21 cellular contexts compared by ENCODE assay signal in the genomic region with DNA sequence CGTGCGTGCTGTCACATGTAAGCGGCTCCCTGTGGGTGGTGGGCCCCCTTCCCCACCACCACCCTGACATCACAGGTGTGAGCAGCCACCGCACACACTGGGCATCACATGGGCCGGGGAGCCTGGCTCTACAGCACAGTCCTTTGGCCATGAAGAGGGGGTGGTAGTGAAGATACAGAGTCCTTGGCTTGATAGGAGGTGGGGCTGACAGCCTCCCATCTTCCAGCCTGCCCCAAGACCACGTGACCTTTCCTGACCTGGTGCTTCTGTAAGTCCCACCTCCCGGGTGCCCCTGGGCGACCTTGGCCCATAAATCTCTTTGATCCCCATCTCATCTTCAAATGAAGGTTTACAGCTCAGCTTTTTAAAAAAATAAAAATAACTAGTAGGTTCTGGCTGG. TPM values are rescaled to one million over a fixed set of nuclear protein-coding genes. Genes with fewer than 3 reads are reported as not detected.
DNase-seq lines count a peak whose midpoint lies in the region; ATAC-seq, FAIRE-seq and TF ChIP-seq lines count a peak whose summit lies in the region.
"Had no signal": no experiment of that assay in that cellular context is flagged by ENCODE, and none has a peak within 500 bp of the region (broad histone marks: within the 10 kb centered on the region; RNA-seq: fewer than 3 reads in every experiment).

No MANE protein-coding gene starts in this region.

- no peak for DNase-seq in IMR-90
- peak; percentile 58 to 84 (median 67) for DNase-seq in adrenal gland
- DNase-seq in kidney = peak; percentile 51
- DNase-seq in tibial nerve (ENCODE audit: low spot score in 2 of 2) = no peak
- DNase-seq in endothelial cell (ENCODE audit: low spot score) = no peak
- no peak for DNase-seq in iPS-NIHi7 (ENCODE audit: extremely low spot score)
- DNase-seq: ACHN; C1 segment of cervical spinal cord; CD8-positive, alpha-beta T cell; DMS153; Kasumi-1; NCI-H1417; NCI-H187; NCI-H2107; NCI-H446 treated with DMSO at 0.1 percent for 48 hours; NCI-H526 treated with DMSO at 0.1 percent for 48 hours had no signal

- no peak overlapping the region for H4K8ac ChIP-seq in IMR-90 (ENCODE audit: low read depth in 2 of 2, low read length in 2 of 2)

- no peak overlapping the region for H3K4me3 Mint-ChIP-seq in endothelial cell (ENCODE audit: unreplicated experiment)
- H3K4me3 Mint-ChIP-seq: CD8-positive, alpha-beta T cell; IgD-negative memory B cell had no signal

- TF ChIP-seq EP300 in tibial nerve (IDR thresholded peaks at IDR 0.05) = no peak

- peak overlapping the region; percentile 29 for H2AK9ac ChIP-seq in IMR-90 (replicated peaks; ENCODE audit: low read depth, low read length, poor library complexity)

- H3K9ac ChIP-seq in IMR-90 (ENCODE audit: low read depth, low read length) (no peak overlapping the region), kidney (ENCODE audit: low read length in 2 of 2) (no peak overlapping the region)

- H3K4me1 ChIP-seq in IMR-90 (ENCODE audit: control insufficient read depth, insufficient read depth, low read length) (peaks cover 8% of the 10 kb centered on the region), adrenal gland (replicated peaks in 1 of 2) (peaks cover 17 to 69% of the 10 kb centered on the region in 2 donors), kidney (ENCODE audit: control insufficient read depth in 1 of 2, insufficient read depth in 1 of 2, low read depth in 1 of 2, low read length in 2 of 2) (peaks cover 6 to 16% of the 10 kb centered on the region in 2 donors), tibial nerve (peaks cover 0 to 68% (median 31%) of the 10 kb centered on the region in 4 donors)

- no CpG with 5 or more reads among the region's 8 CpGs for WGBS in IMR-90 (ENCODE audit: extremely low coverage in 2 of 2, insufficient read length in 1 of 2), 2 experiments
- WGBS in adrenal gland, 4 donors = 25 to 48% (median 42%) methylated on average over 4 to 8 of the region's 8 CpGs
- 77 to 89% methylated on average over 8 of the region's 8 CpGs for WGBS in tibial nerve, 2 donors

- H3K27me3 Mint-ChIP-seq in endothelial cell (ENCODE audit: unreplicated experiment) = peaks cover 1% of the 10 kb centered on the region
- H3K27me3 Mint-ChIP-seq: IgD-negative memory B cell had no signal

- dilution Hi-C loops in IMR-90 (cut with HindIII; ENCODE audit: low sequenced_read_pairs, unreplicated experiment) = no loop called here

- no peak overlapping the region for H3K4ac ChIP-seq in IMR-90 (ENCODE audit: low read depth, low read length)

- no peaks in the 10 kb centered on the region for H3K9me3 ChIP-seq in IMR-90 (ENCODE audit: control insufficient read depth, insufficient read depth, low read length)
- no peaks in the 10 kb centered on the region for H3K9me3 ChIP-seq in adrenal gland (replicated peaks in 1 of 3)
- H3K9me3 ChIP-seq in kidney (ENCODE audit: control insufficient read depth in 1 of 2, low read length in 2 of 2) = no peaks in the 10 kb centered on the region
- H3K9me3 ChIP-seq in tibial nerve = no peaks in the 10 kb centered on the region

- H3K27ac Mint-ChIP-seq in endothelial cell (ENCODE audit: unreplicated experiment) = no peak overlapping the region
- H3K27ac Mint-ChIP-seq: CD8-positive, alpha-beta T cell; IgD-negative memory B cell had no signal

- no peak overlapping the region for H3K23ac ChIP-seq in IMR-90 (ENCODE audit: low read depth, low read length)

- H3K18ac ChIP-seq in IMR-90 (ENCODE audit: low read depth, low read length) = no peak overlapping the region

- no peak overlapping the region for H3K56ac ChIP-seq in IMR-90 (ENCODE audit: extremely low read depth, insufficient read depth, low read length)

- H2BK5ac ChIP-seq in IMR-90 (ENCODE audit: low read depth, low read length, poor library complexity, severe bottlenecking) = no peak overlapping the region

- no peak for TF ChIP-seq RAD21 in IMR-90 (IDR thresholded peaks at IDR 0.05; ENCODE audit: low read length)

- no peaks in the 10 kb centered on the region; the same call in 1 of the 2 replicates for H4K20me1 ChIP-seq in IMR-90 (ENCODE audit: insufficient read depth, low read length)

- no peak overlapping the region for H2AK5ac ChIP-seq in IMR-90 (ENCODE audit: low read depth, low read length)

- TF ChIP-seq CTCF in IMR-90 (conservative IDR thresholded peaks at IDR 0.05; ENCODE audit: low read depth, low read length) (no peak), adrenal gland (IDR thresholded peaks at IDR 0.05) (no peak), kidney (IDR thresholded peaks at IDR 0.05; ENCODE audit: borderline replicate concordance, extremely low read depth, insufficient read depth) (no peak), tibial nerve (IDR thresholded peaks at IDR 0.05) (no peak), endothelial cell (IDR thresholded peaks at IDR 0.05; ENCODE audit: unreplicated experiment) (no peak)

- H3K79me1 ChIP-seq in IMR-90 (ENCODE audit: low read depth in 1 of 2, low read length in 2 of 2) = no peaks in the 10 kb centered on the region

- no peak overlapping the region for H3K4me2 ChIP-seq in IMR-90 (ENCODE audit: low read depth, low read length)

- POLR2A ChIA-PET in IMR-90 (lab: Charles Lee; ENCODE audit: unreplicated experiment) = interaction anchor here (0.6 kb wide), 1 partner anchor 42 kb away, joined by 3 read pairs; no protein-coding TSS in a partner anchor

- no peak overlapping the region for H2AFZ ChIP-seq in IMR-90 (replicated peaks; ENCODE audit: low read length, poor library complexity)

- no peaks in the 10 kb centered on the region for H3K9me1 ChIP-seq in IMR-90 (ENCODE audit: insufficient read depth, low read length)

- H2BK120ac ChIP-seq in IMR-90 (ENCODE audit: low read depth, low read length) = no peak overlapping the region

- no peak overlapping the region for H4K5ac ChIP-seq in IMR-90 (ENCODE audit: low read depth, low read length)

- H3K4me3 ChIP-seq in IMR-90 (ENCODE audit: insufficient read depth, low read depth, low read length) = no peak overlapping the region
- no peak overlapping the region for H3K4me3 ChIP-seq in adrenal gland
- no peak overlapping the region for H3K4me3 ChIP-seq in kidney (ENCODE audit: low read length in 2 of 2)
- no peak overlapping the region for H3K4me3 ChIP-seq in tibial nerve

- no peak overlapping the region for H2BK20ac ChIP-seq in IMR-90 (ENCODE audit: low read depth, low read length)

- no peak for FAIRE-seq in kidney (lab: Jason Lieb, UNC)
- FAIRE-seq: G401.6 had no signal

- TF ChIP-seq POLR2A in IMR-90 (IDR thresholded peaks at IDR 0.05; ENCODE audit: low read depth, low read length) = no peak
- TF ChIP-seq POLR2A in adrenal gland (IDR thresholded peaks at IDR 0.05) = no peak
- no peak for TF ChIP-seq POLR2A in tibial nerve (IDR thresholded peaks at IDR 0.05)
- TF ChIP-seq POLR2A in GM18505 (IDR thresholded peaks at IDR 0.05; ENCODE audit: borderline replicate concordance, extremely low read depth, insufficient read depth, insufficient read length) = no peak

- no TSS peak for BruUV-seq in IMR-90 (replicated peaks; lab: Mats Ljungman, UMichigan)

- in situ Hi-C loops in IMR-90 (cut with MboI; ENCODE audit: low sequenced_read_pairs) = no loop called here

- ATAC-seq in IMR-90 (ENCODE audit: low read depth) (no peak), GM18505 (IDR thresholded peaks at IDR 0.05; ENCODE audit: unreplicated experiment) (no peak)
- ATAC-seq: CD8-positive, alpha-beta T cell; Right ventricle myocardium inferior had no signal

- no peak overlapping the region for H4K91ac ChIP-seq in IMR-90 (ENCODE audit: insufficient read depth, low read depth, low read length)

- H3K27ac ChIP-seq in IMR-90 (ENCODE audit: insufficient read depth, low read length) (no peak overlapping the region), adrenal gland (peak overlapping the region in 2 of 5 donors; percentile 84 to 97), kidney (ENCODE audit: low read depth in 2 of 2, low read length in 2 of 2) (no peak overlapping the region), tibial nerve (peak overlapping the region in 3 of 4 donors; percentile 67 to 96 (median 91))

- intact Hi-C loops in IMR-90 (cut with micrococcal nuclease) = loop anchor here (10.0 kb wide), 1 partner anchor 59 kb away; no protein-coding TSS in a partner anchor
- intact Hi-C loops in adrenal gland (cut with DNase I) = loop anchor here in 1 of 2 donors (10.0 kb wide), 1 partner anchor 59 kb away; no protein-coding TSS in a partner anchor
- intact Hi-C loops in kidney (cut with DNase I) = no loop called here

- CTCF ChIA-PET in IMR-90 (lab: Yijun Ruan, JAX) = interaction anchor here (0.9 to 1.2 kb wide), 2 partner anchors 12 to 667 kb away, joined by 3 read pairs; no protein-coding TSS in a partner anchor

- H2BK15ac ChIP-seq in IMR-90 (ENCODE audit: low read depth, low read length) = no peak overlapping the region

- H3K14ac ChIP-seq in IMR-90 (replicated peaks; ENCODE audit: low read depth, low read length) = no peak overlapping the region

- peaks cover 5% of the 10 kb centered on the region for H3K36me3 Mint-ChIP-seq in endothelial cell (ENCODE audit: low read depth, unreplicated experiment)

- H3K9me3 Mint-ChIP-seq in endothelial cell (ENCODE audit: unreplicated experiment) = no peaks in the 10 kb centered on the region
- H3K9me3 Mint-ChIP-seq: CD8-positive, alpha-beta T cell; IgD-negative memory B cell had no signal

- H3K27me3 ChIP-seq in IMR-90 (ENCODE audit: control insufficient read depth, insufficient read depth, low read length) (no peaks in the 10 kb centered on the region), adrenal gland (no peaks in the 10 kb centered on the region), tibial nerve (no peaks in the 10 kb centered on the region)

- no peaks in the 10 kb centered on the region for H3K4me1 Mint-ChIP-seq in endothelial cell (ENCODE audit: unreplicated experiment)

- H3K36me3 ChIP-seq in IMR-90 (ENCODE audit: control insufficient read depth, insufficient read depth, low read length) = peaks cover 16% of the 10 kb centered on the region; the same call in 1 of the 2 replicates
- peaks cover 0 to under 1% of the 10 kb centered on the region in 2 donors for H3K36me3 ChIP-seq in adrenal gland (replicated peaks in 1 of 2)
- peaks cover 0 to 4% of the 10 kb centered on the region in 2 donors for H3K36me3 ChIP-seq in kidney (ENCODE audit: control insufficient read depth in 1 of 2, insufficient read depth in 2 of 2, low read length in 2 of 2)
- peaks cover 0 to 35% (median 0%) of the 10 kb centered on the region in 3 donors for H3K36me3 ChIP-seq in tibial nerve

RNA-seq across cellular contexts. Expression of a gene that starts 21.2 kb away (rescaled TPM):
- 0.28 and 0.36 TPM in 2 replicates for total RNA-seq in IMR-90 (2012; rRNA removed)
- polyA plus RNA-seq in IMR-90 (2012; rRNA removed) = 1.1 TPM in 2 replicates
- 0.38 and 0.99 TPM in 2 replicates for polyA plus RNA-seq in IMR-90 (2012; cell fraction: cytosol; rRNA removed)
- polyA plus RNA-seq in IMR-90 (2012; cell fraction: nucleus; rRNA removed; ENCODE audit: low replicate concordance) = 1.0 and 1.5 TPM in 2 replicates
- total RNA-seq in adrenal gland = 1 to 10 TPM; 1.0 to 6.9 (median 2.4) TPM
- polyA plus RNA-seq in adrenal gland = 1 to 10 TPM in 2 of 3 donors, under 1 TPM in 1; 0.42 to 1.4 (median 1.2) TPM
- 5.4 TPM for total RNA-seq in kidney
- polyA plus RNA-seq in kidney (ENCODE audit: insufficient read depth, low read depth, low replicate concordance) = 2.7 TPM
- total RNA-seq in tibial nerve = 10 to 100 TPM; 26.2 to 32.7 (median 32.2) TPM
- 0.87 TPM for total RNA-seq in endothelial cell (ENCODE audit: unreplicated experiment)
- total RNA-seq: MCF 10A had no signal

RNA-seq across cellular contexts. Expression of a gene that starts 36.0 kb away (rescaled TPM):
- total RNA-seq in IMR-90 (2012; rRNA removed) = 7.2 and 9.9 TPM in 2 replicates
- polyA plus RNA-seq in IMR-90 (2012; rRNA removed) = 18.8 and 26.0 TPM in 2 replicates
- polyA plus RNA-seq in IMR-90 (2012; cell fraction: cytosol; rRNA removed) = 32.3 and 42.2 TPM in 2 replicates
- polyA plus RNA-seq in IMR-90 (2012; cell fraction: nucleus; rRNA removed; ENCODE audit: low replicate concordance) = 24.3 and 49.5 TPM in 2 replicates
- 10 to 100 TPM; 16.7 to 38.0 (median 24.9) TPM for total RNA-seq in adrenal gland
- 10 to 100 TPM in 2 of 3 donors, 1 to 10 TPM in 1; 9.3 to 31.4 (median 20.6) TPM for polyA plus RNA-seq in adrenal gland
- 30.9 TPM for total RNA-seq in kidney
- 14.4 TPM for polyA plus RNA-seq in kidney (ENCODE audit: insufficient read depth, low read depth, low replicate concordance)
- total RNA-seq in tibial nerve = 10 to 100 TPM; 29.7 to 33.7 (median 32.0) TPM
- total RNA-seq in endothelial cell (ENCODE audit: unreplicated experiment) = 24.0 TPM

Comparison
In these comparisons a context has a peak if more than half of its experiments do, and no peak if none do; other contexts are left out.
1. DNase-seq: peak in adrenal gland (7 of 7) and kidney (single experiment); none in IMR-90 (single experiment), tibial nerve (0 of 2), endothelial cell (single experiment) and iPS-NIHi7 (single experiment).
2. H3K27ac ChIP-seq: peak in tibial nerve (3 of 4); none in IMR-90 (single experiment) and kidney (0 of 2).